1 cellular context compared by ENCODE assay signal in the genomic region with DNA sequence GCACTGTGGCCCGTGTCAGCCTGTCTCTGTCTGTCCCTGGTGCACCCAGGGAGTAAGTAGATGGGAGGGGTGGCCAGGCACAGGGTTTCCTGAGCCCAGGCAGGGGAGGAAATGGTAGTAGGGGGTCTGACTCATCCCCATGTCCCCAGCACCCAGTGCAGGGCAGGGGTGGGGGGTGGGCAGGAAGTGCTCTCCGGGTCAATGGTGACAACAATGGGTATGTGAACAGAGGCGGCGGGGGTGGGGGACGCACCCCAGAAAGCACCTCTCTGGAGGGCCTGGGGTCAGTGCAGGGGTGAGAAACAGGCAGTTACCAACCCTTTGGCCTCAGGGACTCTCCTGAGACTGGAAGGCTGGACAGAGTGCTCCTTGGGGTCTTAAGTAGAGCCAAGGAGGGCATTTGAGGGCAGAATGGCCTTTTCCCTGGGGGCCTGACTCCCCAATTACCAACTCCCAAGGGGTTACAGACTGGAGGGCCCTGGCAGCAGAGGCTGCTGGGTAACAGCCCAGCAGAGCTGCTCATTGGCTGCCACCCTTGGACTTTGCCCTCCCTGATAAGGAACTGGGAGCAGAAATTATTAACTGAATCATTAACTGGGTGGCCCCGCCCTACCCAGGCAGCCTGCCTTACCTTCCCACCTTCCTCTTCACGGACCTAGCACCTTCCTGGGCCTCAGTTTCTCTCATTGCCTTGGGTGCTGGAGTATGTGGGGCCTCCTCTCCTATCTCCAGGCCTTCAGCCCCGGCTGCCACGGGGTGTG.
TF ChIP-seq lines count a peak whose summit lies in the region.

No MANE protein-coding gene starts in this region.

TF ChIP-seq in H1, 55 proteins besides CTCF, POLR2A, EP300 and RAD21:
- no peak for TF ChIP-seq ZNF274 (IDR thresholded peaks at IDR 0.05; ENCODE audit: borderline replicate concordance, extremely low read depth, low read length)
- TF ChIP-seq BCL11A (IDR thresholded peaks at IDR 0.05; ENCODE audit: low read depth in 2 of 2, low read length in 2 of 2) = no peak
- TF ChIP-seq KDM5A (IDR thresholded peaks at IDR 0.05; ENCODE audit: low read length) = no peak
- no peak for TF ChIP-seq TBP (IDR thresholded peaks at IDR 0.05; ENCODE audit: low read depth, low read length)
